19 cellular contexts compared by ENCODE assay signal in the genomic region with DNA sequence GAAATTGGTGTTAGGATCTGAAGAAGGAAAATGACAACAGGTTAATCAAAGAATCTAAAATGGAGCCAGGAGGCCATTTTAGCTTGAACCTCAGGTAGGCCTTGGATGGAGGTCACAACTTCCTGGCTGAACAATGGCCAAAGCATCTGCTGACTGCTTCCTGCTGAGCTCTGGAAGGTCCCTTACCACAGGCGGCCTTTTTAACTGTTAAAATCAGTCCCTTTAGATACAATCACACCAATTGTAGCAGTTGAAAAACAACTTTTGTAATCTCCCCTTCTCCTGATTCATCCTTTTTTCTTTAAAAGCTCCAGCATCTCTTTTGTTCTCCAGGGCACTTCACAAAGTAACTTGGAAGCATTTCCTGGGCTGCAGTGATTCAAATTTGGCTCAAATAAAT.
DNase-seq lines count a peak whose midpoint lies in the region; ATAC-seq and TF ChIP-seq lines count a peak whose summit lies in the region.
"Had no signal": no experiment of that assay in that cellular context is flagged by ENCODE, and none has a peak within 500 bp of the region (broad histone marks: within the 10 kb centered on the region; RNA-seq: fewer than 3 reads in every experiment).

No MANE protein-coding gene starts in this region.

- TF ChIP-seq CTCF in GM23338 (conservative IDR thresholded peaks at IDR 0.05; ENCODE audit: low read depth in 2 of 2) (no peak), MM.1S (IDR thresholded peaks at IDR 0.05; ENCODE audit: low read length) (no peak), nephron (IDR thresholded peaks at IDR 0.05; ENCODE audit: unreplicated experiment in 3 of 3) (no peak), hepatocyte (IDR thresholded peaks at IDR 0.05; ENCODE audit: poor library complexity) (no peak)

- no peaks in the 10 kb centered on the region for H3K27me3 ChIP-seq in GM23338 (ENCODE audit: insufficient read depth)
- no peaks in the 10 kb centered on the region for H3K27me3 ChIP-seq in MM.1S (replicated peaks; ENCODE audit: insufficient read depth, low read length)
- no peaks in the 10 kb centered on the region for H3K27me3 ChIP-seq in hepatocyte
- H3K27me3 ChIP-seq: BLaER1 treated with 17β-estradiol and CSF1 and Interleukin-3, amounts not matched to agents 10 nM and 100 nM had no signal

- H3K9me3 ChIP-seq in MM.1S (replicated peaks; ENCODE audit: insufficient read depth, low read length) = no peaks in the 10 kb centered on the region
- H3K9me3 ChIP-seq in hepatocyte (ENCODE audit: low read depth) = no peaks in the 10 kb centered on the region
- H3K9me3 ChIP-seq: A549; BLaER1 treated with 17β-estradiol and CSF1 and Interleukin-3, amounts not matched to agents 10 nM and 100 nM; HAP-1; SK-N-SH had no signal

- H3F3A ChIP-seq in GM23338 (replicated peaks; ENCODE audit: low read depth) = peaks cover 8% of the 10 kb centered on the region; the same call in 1 of the 2 replicates
- H3F3A ChIP-seq in MM.1S (ENCODE audit: insufficient read depth, low read length) = no peaks in the 10 kb centered on the region

- H3K27ac ChIP-seq in GM23338 (ENCODE audit: low read depth) = peak overlapping the region; percentile 70
- H3K27ac ChIP-seq in MM.1S (ENCODE audit: low read length) = no peak overlapping the region
- no peak overlapping the region for H3K27ac ChIP-seq in hepatocyte
- H3K27ac ChIP-seq: A549; BLaER1 treated with 17β-estradiol and CSF1 and Interleukin-3, amounts not matched to agents 10 nM and 100 nM had no signal

- no peaks in the 10 kb centered on the region; the same call in 2 of the 3 replicates for H3K9me3 Mint-ChIP-seq in GM23338
- H3K9me3 Mint-ChIP-seq in nephron = no peaks in the 10 kb centered on the region

- no peak overlapping the region for H3K9ac ChIP-seq in MM.1S (ENCODE audit: low read length)
- H3K9ac ChIP-seq: BLaER1 treated with 17β-estradiol and CSF1 and Interleukin-3, amounts not matched to agents 10 nM and 100 nM; SK-N-SH had no signal

- H3K27ac Mint-ChIP-seq in GM23338 (peak overlapping the region; percentile 86), nephron (peak overlapping the region in 2 of 3 experiments; percentile 15 to 29)
- H3K27ac Mint-ChIP-seq: CD8-positive, alpha-beta memory T cell had no signal

- ATAC-seq in GM23338 = peak; percentile 86
- ATAC-seq: A549 had no signal

- peak overlapping the region; percentile 7; the same call in 1 of the 2 replicates for H3K4me2 ChIP-seq in GM23338
- H3K4me2 ChIP-seq in MM.1S (ENCODE audit: low read depth, low read length) = no peak overlapping the region
- H3K4me2 ChIP-seq in hepatocyte = no peak overlapping the region
- H3K4me2 ChIP-seq: A549; BLaER1 treated with 17β-estradiol and CSF1 and Interleukin-3, amounts not matched to agents 10 nM and 100 nM; SK-N-SH had no signal

- H3K36me3 ChIP-seq in GM23338 (ENCODE audit: insufficient read depth) (no peaks in the 10 kb centered on the region), MM.1S (replicated peaks; ENCODE audit: insufficient read depth, low read length) (no peaks in the 10 kb centered on the region), hepatocyte (replicated peaks; ENCODE audit: insufficient read depth, low read depth) (no peaks in the 10 kb centered on the region)
- H3K36me3 ChIP-seq: BLaER1 treated with 17β-estradiol and CSF1 and Interleukin-3, amounts not matched to agents 10 nM and 100 nM; HAP-1 had no signal

- no peaks in the 10 kb centered on the region for H4K20me1 ChIP-seq in GM23338 (replicated peaks; ENCODE audit: insufficient read depth)
- H4K20me1 ChIP-seq in MM.1S (ENCODE audit: insufficient read depth, low read length) = no peaks in the 10 kb centered on the region
- no peaks in the 10 kb centered on the region for H4K20me1 ChIP-seq in hepatocyte (ENCODE audit: insufficient read depth, poor library complexity, severe bottlenecking)
- H4K20me1 ChIP-seq: BLaER1 treated with 17β-estradiol and CSF1 and Interleukin-3, amounts not matched to agents 10 nM and 100 nM had no signal

- H3K79me2 ChIP-seq in GM23338 (replicated peaks; ENCODE audit: insufficient read depth) (no peaks in the 10 kb centered on the region), MM.1S (ENCODE audit: low read length) (no peaks in the 10 kb centered on the region), hepatocyte (no peaks in the 10 kb centered on the region)

- H3K4me3 ChIP-seq in GM23338 (no peak overlapping the region), MM.1S (ENCODE audit: low read length) (no peak overlapping the region), hepatocyte (no peak overlapping the region)
- H3K4me3 ChIP-seq: A549; BLaER1 treated with 17β-estradiol and CSF1 and Interleukin-3, amounts not matched to agents 10 nM and 100 nM; HAP-1 had no signal

- H3K9me2 ChIP-seq in GM23338 (ENCODE audit: insufficient read depth) = peaks cover 16% of the 10 kb centered on the region
- H3K9me2 ChIP-seq in MM.1S (replicated peaks; ENCODE audit: insufficient read depth, low read length) = no peaks in the 10 kb centered on the region
- no peaks in the 10 kb centered on the region for H3K9me2 ChIP-seq in hepatocyte (replicated peaks; ENCODE audit: insufficient read depth)
- H3K9me2 ChIP-seq: SK-N-SH had no signal

- H3K36me3 Mint-ChIP-seq in GM23338 (ENCODE audit: low read depth) (peaks cover 4% of the 10 kb centered on the region; the same call in 1 of the 3 replicates), nephron (ENCODE audit: low read depth) (peaks cover 7% of the 10 kb centered on the region)
- H3K36me3 Mint-ChIP-seq: CD8-positive, alpha-beta memory T cell had no signal

- H3K4me3 Mint-ChIP-seq in GM23338 (no peak overlapping the region), nephron (no peak overlapping the region)
- H3K4me3 Mint-ChIP-seq: CD8-positive, alpha-beta memory T cell had no signal

- no peak overlapping the region for H2AFZ ChIP-seq in GM23338
- no peak overlapping the region for H2AFZ ChIP-seq in MM.1S (ENCODE audit: low read length)
- no peak overlapping the region for H2AFZ ChIP-seq in hepatocyte

- DNase-seq in GM23338 (ENCODE audit: low spot score) (peak; percentile 66), MM.1S (peak; percentile 10), iPS DF 19.7 (ENCODE audit: low read depth, low spot score) (peak; percentile 87), hepatocyte (ENCODE audit: low spot score) (no peak), NCI-H1436 treated with DMSO at 0.1 percent for 48 hours (lab: John Stamatoyannopoulos, UW) (no peak), T-helper 1 cell (no peak), NCI-H1436 (lab: John Stamatoyannopoulos, UW) (no peak)
- DNase-seq: CD8-positive, alpha-beta memory T cell; DMS79; KBM-7; NCI-H146; NCI-H2081; NCI-H524; SHP77; SK-N-SH had no signal

- peaks cover 33% of the 10 kb centered on the region for H3K4me1 Mint-ChIP-seq in GM23338
- peaks cover 16% of the 10 kb centered on the region for H3K4me1 Mint-ChIP-seq in nephron
- H3K4me1 Mint-ChIP-seq: CD8-positive, alpha-beta memory T cell had no signal

- H3K27me3 Mint-ChIP-seq in GM23338 (ENCODE audit: insufficient read depth, low read depth, poor library complexity) = peaks cover 2% of the 10 kb centered on the region
- no peaks in the 10 kb centered on the region for H3K27me3 Mint-ChIP-seq in nephron (ENCODE audit: low read depth)
- H3K27me3 Mint-ChIP-seq: CD8-positive, alpha-beta memory T cell had no signal

- H3K4me1 ChIP-seq in GM23338 (ENCODE audit: insufficient read depth) = peaks cover 30% of the 10 kb centered on the region
- no peaks in the 10 kb centered on the region for H3K4me1 ChIP-seq in MM.1S (ENCODE audit: low read length)
- H3K4me1 ChIP-seq in hepatocyte (ENCODE audit: insufficient read depth) = no peaks in the 10 kb centered on the region
- H3K4me1 ChIP-seq: A549; BLaER1 treated with 17β-estradiol and CSF1 and Interleukin-3, amounts not matched to agents 10 nM and 100 nM had no signal

- WGBS in hepatocyte (ENCODE audit: low lambda C conversion rate, missing lambda C conversion rate) = 85% methylated on average over 1 of the region's 1 CpG

TF ChIP-seq in GM23338, 12 proteins besides CTCF, POLR2A, EP300 and RAD21 (continues in another document):
- TF ChIP-seq POLR2AphosphoS5 (IDR thresholded peaks at IDR 0.05; ENCODE audit: low read depth) = no peak
- TF ChIP-seq CREB1 (CRISPR knock-in tag; IDR thresholded peaks at IDR 0.05; ENCODE audit: low read depth) = peak; percentile 64; the same call in 1 of the 2 replicates
- TF ChIP-seq, protein P1, sequence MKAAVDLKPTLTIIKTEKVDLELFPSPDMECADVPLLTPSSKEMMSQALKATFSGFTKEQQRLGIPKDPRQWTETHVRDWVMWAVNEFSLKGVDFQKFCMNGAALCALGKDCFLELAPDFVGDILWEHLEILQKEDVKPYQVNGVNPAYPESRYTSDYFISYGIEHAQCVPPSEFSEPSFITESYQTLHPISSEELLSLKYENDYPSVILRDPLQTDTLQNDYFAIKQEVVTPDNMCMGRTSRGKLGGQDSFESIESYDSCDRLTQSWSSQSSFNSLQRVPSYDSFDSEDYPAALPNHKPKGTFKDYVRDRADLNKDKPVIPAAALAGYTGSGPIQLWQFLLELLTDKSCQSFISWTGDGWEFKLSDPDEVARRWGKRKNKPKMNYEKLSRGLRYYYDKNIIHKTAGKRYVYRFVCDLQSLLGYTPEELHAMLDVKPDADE (IDR thresholded peaks at IDR 0.05) = no peak; the same call in 1 of the 2 replicates
- TF ChIP-seq EZH2 (IDR thresholded peaks at IDR 0.05; ENCODE audit: low read depth, unreplicated experiment) = no peak
- TF ChIP-seq EZH2phosphoT487 (IDR thresholded peaks at IDR 0.05; ENCODE audit: unreplicated experiment) = no peak
- TF ChIP-seq ZNF331 (CRISPR knock-in tag; IDR thresholded peaks at IDR 0.05; ENCODE audit: low read depth) = 0 out of 2 replicates have a peak, but pooled peaks have one; percentile 21

Comparison
In these comparisons a context has a peak if more than half of its experiments do, and no peak if none do; other contexts are left out.
1. DNase-seq: peak in GM23338 (single experiment), MM.1S (single experiment) and iPS DF 19.7 (single experiment); none in hepatocyte (single experiment), NCI-H1436 treated with DMSO at 0.1 percent for 48 hours (single experiment), T-helper 1 cell (0 of 5) and NCI-H1436 (single experiment).